ENCODE assay signal across 8 cellular contexts in genomic region chr5:115542651-115543364, GRCh38. TPM values are rescaled to one million over a fixed set of nuclear protein-coding genes. Genes with fewer than 3 reads are reported as not detected.
DNase-seq lines count a peak whose midpoint lies in the region; ATAC-seq, FAIRE-seq and TF ChIP-seq lines count a peak whose summit lies in the region.

No MANE protein-coding gene starts in this region.

- peak overlapping the region; percentile 96 for H3K27ac Mint-ChIP-seq in stimulated activated naive CD8-positive, alpha-beta T cell treated with anti-CD3 and anti-CD28 coated beads, Interleukin-15, Interleukin-2, amounts not matched to agents 100 ng/mL and 50 ng/mL, for 24 hours

- no peak overlapping the region for H3K14ac ChIP-seq in mesenchymal stem cell (ENCODE audit: low read length in 2 of 2)

- peak overlapping the region; percentile 81 for H3K4me3 ChIP-seq in GM12878
- peak overlapping the region; percentile 44 to 85 for H3K4me3 ChIP-seq in mesenchymal stem cell (ENCODE audit: insufficient read depth in 1 of 2, low read depth in 1 of 2, low read length in 2 of 2)
- H3K4me3 ChIP-seq in aorta (ENCODE audit: low read length in 2 of 2): peak overlapping the region; percentile 65 to 99

- H3K4me3 Mint-ChIP-seq in stimulated activated naive CD8-positive, alpha-beta T cell treated with anti-CD3 and anti-CD28 coated beads, Interleukin-15, Interleukin-2, amounts not matched to agents 100 ng/mL and 50 ng/mL, for 24 hours: peak overlapping the region; percentile 94

- no peaks in the 10 kb centered on the region for H3K27me3 Mint-ChIP-seq in stimulated activated naive CD8-positive, alpha-beta T cell treated with anti-CD3 and anti-CD28 coated beads, Interleukin-15, Interleukin-2, amounts not matched to agents 100 ng/mL and 50 ng/mL, for 24 hours

- H3K9me3 Mint-ChIP-seq in stimulated activated naive CD8-positive, alpha-beta T cell treated with anti-CD3 and anti-CD28 coated beads, Interleukin-15, Interleukin-2, amounts not matched to agents 100 ng/mL and 50 ng/mL, for 24 hours: peaks cover 7% of the 10 kb centered on the region

- CTCF ChIA-PET in GM12878 (lab: Yijun Ruan, JAX): interaction anchor here (0.9 to 7.3 kb wide), 7 partner anchors 9 to 232 kb away, joined by 3 to 58 read pairs (median 5); no protein-coding TSS in a partner anchor

- in situ Hi-C loops in GM12878 (cut with MboI): no loop called here

- H3K4ac ChIP-seq in mesenchymal stem cell (ENCODE audit: low read depth in 1 of 2, low read length in 2 of 2): no peak overlapping the region

- H3K36me3 ChIP-seq in GM12878 (ENCODE audit: control insufficient read depth in 2 of 2, insufficient read depth in 2 of 2, low read length in 1 of 2) (peaks cover 0 to 11% of the 10 kb centered on the region in 2 experiments; a peak in 2 of 4 replicates), mesenchymal stem cell (ENCODE audit: control insufficient read depth in 1 of 2, insufficient read depth in 2 of 2, low read depth in 1 of 2, low read length in 2 of 2) (peaks cover 0 to 54% of the 10 kb centered on the region in 2 experiments), aorta (ENCODE audit: control insufficient read depth in 1 of 2, insufficient read depth in 2 of 2, low read length in 1 of 2) (no peaks in the 10 kb centered on the region)

- no peak for TF ChIP-seq RAD21 in GM12878 (IDR thresholded peaks at IDR 0.05; ENCODE audit: insufficient read depth, low read depth, low read length)

- no peak for ATAC-seq in stimulated activated naive CD8-positive, alpha-beta T cell treated with anti-CD3 and anti-CD28 coated beads, Interleukin-15, Interleukin-2, amounts not matched to agents 100 U/mL and 50 U/mL, for 24 hours
- ATAC-seq in GM12878 (no peak), aorta (ENCODE audit: low FRiP score) (no peak), GM19324 (IDR thresholded peaks at IDR 0.05; ENCODE audit: low FRiP score, unreplicated experiment) (no peak), HG02610 (IDR thresholded peaks at IDR 0.05; ENCODE audit: unreplicated experiment) (no peak)

- H3K27me3 ChIP-seq in GM12878 (replicated peaks in 1 of 2; ENCODE audit: control insufficient read depth in 2 of 2, insufficient read depth in 2 of 2, low read length in 1 of 2): no peaks in the 10 kb centered on the region
- no peaks in the 10 kb centered on the region for H3K27me3 ChIP-seq in mesenchymal stem cell (ENCODE audit: control insufficient read depth in 1 of 2, insufficient read depth in 1 of 2, low read length in 2 of 2)
- no peaks in the 10 kb centered on the region for H3K27me3 ChIP-seq in aorta (ENCODE audit: control insufficient read depth in 1 of 2, insufficient read depth in 2 of 2, low read length in 1 of 2)

- H3K23ac ChIP-seq in mesenchymal stem cell (ENCODE audit: low read length in 2 of 2): no peak overlapping the region

- H4K20me1 ChIP-seq in GM12878 (ENCODE audit: control insufficient read depth, insufficient read depth): no peaks in the 10 kb centered on the region; the same call in 1 of the 2 replicates

- no peak for TF ChIP-seq CTCF in GM12878 (IDR thresholded peaks at IDR 0.05 in 2 of 3, conservative IDR thresholded peaks at IDR 0.05 in 1 of 3; ENCODE audit: control insufficient read depth in 2 of 3, extremely low read depth in 1 of 3, insufficient read depth in 1 of 3, low read depth in 3 of 3, low read length in 3 of 3)

- peaks cover 64% of the 10 kb centered on the region for H3K36me3 Mint-ChIP-seq in stimulated activated naive CD8-positive, alpha-beta T cell treated with anti-CD3 and anti-CD28 coated beads, Interleukin-15, Interleukin-2, amounts not matched to agents 100 ng/mL and 50 ng/mL, for 24 hours (ENCODE audit: low read depth)

- SMC1A ChIA-PET in GM12878 (lab: Charles Lee; ENCODE audit: uncharacterized antibody, unreplicated experiment): interaction anchor here (0.6 to 13.9 kb wide), 22 partner anchors 9 to 533 kb away, joined by 3 to 166 read pairs (median 4); no protein-coding TSS in a partner anchor

- no peak overlapping the region for H4K8ac ChIP-seq in mesenchymal stem cell (ENCODE audit: low read length)

- no peak for FAIRE-seq in GM12878 (lab: Jason Lieb, UNC)

- no peak for TF ChIP-seq POLR2A in GM12878 (IDR thresholded peaks at IDR 0.05; ENCODE audit: low read depth, low read length)

- TF ChIP-seq EP300 in GM12878 (IDR thresholded peaks at IDR 0.05; ENCODE audit: borderline replicate concordance in 1 of 2, control insufficient read depth in 1 of 2, low read depth in 2 of 2, low read length in 2 of 2): no peak

- H3K4me1 ChIP-seq in GM12878 (ENCODE audit: control insufficient read depth, insufficient read depth, low read length): peaks cover 4% of the 10 kb centered on the region
- H3K4me1 ChIP-seq in mesenchymal stem cell (ENCODE audit: control insufficient read depth, insufficient read depth, low read depth, low read length): no peaks in the 10 kb centered on the region
- peaks cover 0 to 3% of the 10 kb centered on the region in 2 donors for H3K4me1 ChIP-seq in aorta (ENCODE audit: control insufficient read depth in 1 of 2, insufficient read depth in 2 of 2, low read length in 2 of 2)

- H3K9ac ChIP-seq in GM12878 (ENCODE audit: control insufficient read depth, insufficient read depth, low read length) (peak overlapping the region; percentile 89), mesenchymal stem cell (ENCODE audit: low read length) (peak overlapping the region; percentile 93)

- RAD21 ChIA-PET in GM12878 (lab: Charles Lee; ENCODE audit: unreplicated experiment): interaction anchor here (0.9 to 6.2 kb wide), 12 partner anchors 9 to 236 kb away, joined by 3 to 66 read pairs (median 7); partner anchors contain the start of genes TICAM2 and TMED7

- no peak overlapping the region for H2BK15ac ChIP-seq in mesenchymal stem cell (ENCODE audit: low read depth, poor library complexity, severe bottlenecking)

- no peaks in the 10 kb centered on the region for H3K79me1 ChIP-seq in mesenchymal stem cell (replicated peaks; ENCODE audit: low read length, poor library complexity, severe bottlenecking)

- H3K4me2 ChIP-seq in GM12878 (ENCODE audit: control insufficient read depth, insufficient read depth) (peak overlapping the region; percentile 98), mesenchymal stem cell (ENCODE audit: low read length, poor library complexity, severe bottlenecking) (peak overlapping the region; percentile 95)

- no peak overlapping the region for H4K91ac ChIP-seq in mesenchymal stem cell (ENCODE audit: low read length)

- H3K9me3 ChIP-seq in GM12878 (replicated peaks; ENCODE audit: control insufficient read depth, insufficient read depth, low read length): peaks cover 5% of the 10 kb centered on the region
- peaks cover 17% of the 10 kb centered on the region for H3K9me3 ChIP-seq in mesenchymal stem cell (ENCODE audit: control insufficient read depth, low read length)
- peaks cover 1% of the 10 kb centered on the region for H3K9me3 ChIP-seq in aorta (ENCODE audit: control insufficient read depth, low read length)

- H3K4me1 Mint-ChIP-seq in stimulated activated naive CD8-positive, alpha-beta T cell treated with anti-CD3 and anti-CD28 coated beads, Interleukin-15, Interleukin-2, amounts not matched to agents 100 ng/mL and 50 ng/mL, for 24 hours (ENCODE audit: low read depth): peaks cover 64% of the 10 kb centered on the region

- H2BK5ac ChIP-seq in mesenchymal stem cell (ENCODE audit: low read depth, low read length, poor library complexity, severe bottlenecking): no peak overlapping the region

- no peak overlapping the region for H2AK5ac ChIP-seq in mesenchymal stem cell (ENCODE audit: low read length, severe bottlenecking)

- H3K27ac ChIP-seq in GM12878 (ENCODE audit: control insufficient read depth, insufficient read depth) (peak overlapping the region; percentile 88; the same call in 1 of the 2 replicates), mesenchymal stem cell (ENCODE audit: low read length, poor library complexity, severe bottlenecking) (no peak overlapping the region), aorta (ENCODE audit: low read depth in 1 of 2, low read length in 2 of 2) (peak overlapping the region in 1 of 2 donors; percentile 62)

- no peak overlapping the region for H2AFZ ChIP-seq in GM12878 (ENCODE audit: control insufficient read depth, low read depth, low read length)
- H2AFZ ChIP-seq in mesenchymal stem cell (ENCODE audit: low read depth, low read length): no peak overlapping the region

- intact Hi-C loops in GM12878 (cut with micrococcal nuclease; ENCODE audit: unreplicated experiment) (loop anchor here (2.0 to 10.0 kb wide), 4 partner anchors 80 to 1108 kb away; no protein-coding TSS in a partner anchor), aorta (cut with DNase I) (loop anchor here in 1 of 2 donors (10.0 kb wide), 1 partner anchor 82 kb away; the partner anchor contains the start of gene TMED7)

- BruUV-seq in GM12878 (replicated peaks; lab: Mats Ljungman, UMichigan): no TSS peak

- H2BK12ac ChIP-seq in mesenchymal stem cell (ENCODE audit: low read length in 2 of 2): no peak overlapping the region

- no peak for DNase-seq in stimulated activated naive CD8-positive, alpha-beta T cell treated with anti-CD3 and anti-CD28 coated beads, Interleukin-15, Interleukin-2, amounts not matched to agents 100 U/mL and 50 U/mL, for 24 hours
- DNase-seq in GM12878 (ENCODE audit: low read depth, low spot score) (no peak), mesenchymal stem cell (no peak), aorta (no peak)
- no peak for DNase-seq in activated CD4-positive, CD25-positive, alpha-beta regulatory T cell (lab: John Stamatoyannopoulos, UW)

- H3K79me2 ChIP-seq in GM12878 (ENCODE audit: control insufficient read depth, insufficient read depth, low read length): peaks cover 67% of the 10 kb centered on the region

- under 1% methylated on average over 10 of the region's 10 CpGs for WGBS in GM12878 (ENCODE audit: insufficient coverage, insufficient replicate concordance, low lambda C conversion rate, missing lambda C conversion rate)
- WGBS in mesenchymal stem cell: 83% methylated on average over 10 of the region's 10 CpGs
- WGBS in aorta, 2 donors: 41% methylated on average over 10 of the region's 10 CpGs

- POLR2A ChIA-PET in GM12878 (lab: Charles Lee): interaction anchor here (0.6 to 3.4 kb wide), 22 partner anchors 9 to 1098 kb away, joined by 3 to 11 read pairs (median 4); partner anchors contain the start of gene TICAM2

- H3K18ac ChIP-seq in mesenchymal stem cell (ENCODE audit: low read depth in 1 of 2, low read length in 2 of 2): no peak overlapping the region

- H2BK120ac ChIP-seq in mesenchymal stem cell (ENCODE audit: low read depth, low read length): no peak overlapping the region

RNA-seq across cellular contexts. Expression of gene FEM1C, which starts 1.8 kb away (rescaled TPM):
- 26.1 and 26.4 TPM in 2 replicates for total RNA-seq in GM12878 (2013; cell fraction: nucleolus; rRNA removed)
- 9.8 and 11.6 TPM in 2 replicates for total RNA-seq in GM12878 (2014; rRNA removed)
- 8.2 and 8.5 TPM in 2 replicates for total RNA-seq in GM12878 (2014; rRNA removed; fragmentation: Illumina TruSeq; extraction: Trizol)
- 10.3 and 10.9 TPM in 2 replicates for total RNA-seq in GM12878 (2021)
- 6.6 TPM for polyA plus RNA-seq in GM12878 (2011; ENCODE audit: low read depth)
- 15.6 and 20.1 TPM in 2 replicates for polyA plus RNA-seq in GM12878 (2011; rRNA removed)
- polyA plus RNA-seq in GM12878 (2011; cell fraction: cytosol; rRNA removed): 4.9 and 7.5 TPM in 2 replicates
- polyA plus RNA-seq in GM12878 (2011; cell fraction: nucleus; rRNA removed): 4.7 and 5.6 TPM in 2 replicates
- polyA plus RNA-seq in GM12878 (2012): 10.1 and 11.3 TPM in 2 replicates
- polyA plus RNA-seq in GM12878 (2014; fragmentation: Illumina TruSeq; extraction: Trizol): 8.9 and 10.7 TPM in 2 replicates
- 1 to 10 TPM; 1.9 to 7.1 TPM for polyA plus RNA-seq in GM12878 (2014; fragmentation: Nextera tagmentation; extraction: Ambion mirVana)
- polyA plus RNA-seq in GM12878 (2014; rRNA removed): 4.7 and 5.7 TPM in 2 replicates
- polyA plus RNA-seq in GM12878 (2016; fragmentation: Nextera tagmentation; extraction: Ambion mirVana): 1 to 10 TPM; 7.2 to 7.4 TPM
- 17.5 and 24.4 TPM in 2 replicates for polyA minus RNA-seq in GM12878 (2011; rRNA and poly(A)+ RNA removed)
- polyA minus RNA-seq in GM12878 (2011; cell fraction: cytosol; rRNA and poly(A)+ RNA removed): 7.6 and 7.9 TPM in 2 replicates
- polyA minus RNA-seq in GM12878 (2011; cell fraction: nucleus; rRNA and poly(A)+ RNA removed): 10.2 and 11.9 TPM in 2 replicates
- polyA plus RNA-seq in mesenchymal stem cell (2013, experiment 1 of 2): 6.6 TPM
- polyA plus RNA-seq in mesenchymal stem cell (2013, experiment 2 of 2): 6.5 TPM
- 10 to 100 TPM; 18.8 to 21.0 TPM for total RNA-seq in aorta
- polyA plus RNA-seq in aorta: 1 to 10 TPM; 5.1 to 7.1 TPM

RNA-seq across cellular contexts. Expression of gene TICAM2, which starts 59.5 kb away (rescaled TPM):
- total RNA-seq in GM12878 (2013; cell fraction: nucleolus; rRNA removed): 1.2 TPM in 2 replicates
- total RNA-seq in GM12878 (2014; rRNA removed): 2.5 and 3.5 TPM in 2 replicates
- total RNA-seq in GM12878 (2014; rRNA removed; fragmentation: Illumina TruSeq; extraction: Trizol): 5.9 and 6.3 TPM in 2 replicates
- 5.6 and 6.2 TPM in 2 replicates for total RNA-seq in GM12878 (2021)
- polyA plus RNA-seq in GM12878 (2011; ENCODE audit: low read depth): 2.9 TPM
- 0.12 and 0.14 TPM in 2 replicates for polyA plus RNA-seq in GM12878 (2011; rRNA removed)
- polyA plus RNA-seq in GM12878 (2011; cell fraction: cytosol; rRNA removed): 0.10 and 0.16 TPM in 2 replicates
- 0.13 and 0.31 TPM in 2 replicates for polyA plus RNA-seq in GM12878 (2011; cell fraction: nucleus; rRNA removed)
- 2.6 and 4.1 TPM in 2 replicates for polyA plus RNA-seq in GM12878 (2012)
- 7.0 and 7.9 TPM in 2 replicates for polyA plus RNA-seq in GM12878 (2014; fragmentation: Illumina TruSeq; extraction: Trizol)
- polyA plus RNA-seq in GM12878 (2014; fragmentation: Nextera tagmentation; extraction: Ambion mirVana): 1 to 10 TPM; 1.8 to 2.3 TPM
- polyA plus RNA-seq in GM12878 (2014; rRNA removed): 2.5 and 2.7 TPM in 2 replicates
- polyA plus RNA-seq in GM12878 (2016; fragmentation: Nextera tagmentation; extraction: Ambion mirVana): 1 to 10 TPM; 3.3 to 4.3 TPM
- 0.05 TPM in 1 of 2 replicates, not detected in the other for polyA minus RNA-seq in GM12878 (2011; rRNA and poly(A)+ RNA removed)
- polyA minus RNA-seq in GM12878 (2011; cell fraction: cytosol; rRNA and poly(A)+ RNA removed): 0.31 and 0.40 TPM in 2 replicates
- polyA minus RNA-seq in GM12878 (2011; cell fraction: nucleus; rRNA and poly(A)+ RNA removed): 0.97 and 1.1 TPM in 2 replicates
- 5.1 TPM for polyA plus RNA-seq in mesenchymal stem cell (2013, experiment 1 of 2)
- 6.0 TPM for polyA plus RNA-seq in mesenchymal stem cell (2013, experiment 2 of 2)
- total RNA-seq in aorta: 10 to 100 TPM in 1 of 2 donors, 1 to 10 TPM in 1; 8.3 to 10.6 TPM
- 1 to 10 TPM; 3.1 to 3.4 TPM for polyA plus RNA-seq in aorta
